In the genomic region with DNA sequence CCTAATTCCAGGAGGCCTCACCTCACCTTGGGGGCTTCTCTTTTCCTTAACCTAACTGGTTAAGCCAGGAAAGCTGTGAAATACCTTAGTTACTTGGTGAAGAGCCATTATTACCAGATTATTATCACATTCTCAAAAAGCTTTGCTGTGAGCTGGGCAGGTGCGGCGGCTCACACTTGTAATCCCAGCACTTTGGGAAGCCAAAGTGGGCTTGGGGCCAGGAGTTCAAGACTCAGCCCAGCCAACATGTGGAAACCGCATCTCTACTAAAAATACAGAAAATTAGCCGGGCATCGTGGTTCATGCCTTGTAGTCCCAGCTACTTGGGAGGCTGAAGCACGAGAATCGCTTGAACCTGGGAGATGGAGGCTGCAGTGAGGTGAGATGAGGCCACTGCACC, we compare ENCODE assay signal across 9 cellular contexts.
DNase-seq lines count a peak whose midpoint lies in the region; ATAC-seq, FAIRE-seq and TF ChIP-seq lines count a peak whose summit lies in the region.
"Had no signal": no experiment of that assay in that cellular context is flagged by ENCODE, and none has a peak within 500 bp of the region (broad histone marks: within the 10 kb centered on the region; RNA-seq: fewer than 3 reads in every experiment).

No MANE protein-coding gene starts in this region.

- TF ChIP-seq POLR2A in right lobe of liver (IDR thresholded peaks at IDR 0.05) (no peak), transverse colon (IDR thresholded peaks at IDR 0.05) (no peak), GM12891 (IDR thresholded peaks at IDR 0.05; ENCODE audit: low read depth, low read length) (no peak)

- no peak for TF ChIP-seq CTCF in right lobe of liver (IDR thresholded peaks at IDR 0.05)
- TF ChIP-seq CTCF in transverse colon (IDR thresholded peaks at IDR 0.05), result no peak

- H3K9me3 ChIP-seq in right lobe of liver, result no peaks in the 10 kb centered on the region
- no peaks in the 10 kb centered on the region for H3K9me3 ChIP-seq in transverse colon

- no peak for TF ChIP-seq EP300 in transverse colon (IDR thresholded peaks at IDR 0.05; ENCODE audit: low read depth)

- no peak overlapping the region for H3K4me3 ChIP-seq in right lobe of liver
- H3K4me3 ChIP-seq in transverse colon, result no peak overlapping the region

- 94% methylated on average over 7 of the region's 7 CpGs for WGBS in right lobe of liver (ENCODE audit: insufficient coverage, low coverage, low lambda C conversion rate, missing lambda C conversion rate)
- WGBS in transverse colon (ENCODE audit: low coverage in 1 of 2), 2 donors, result 83 to 100% methylated on average over 3 to 7 of the region's 7 CpGs

- in situ Hi-C loops in transverse colon (cut with MboI; ENCODE audit: low pct_ligation_motif_present in 1 of 4, low pct_unique_long_range_greater_than_20kb in 1 of 4, low sequenced_read_pairs in 3 of 4), result no loop called here

- no peaks in the 10 kb centered on the region for H3K27me3 ChIP-seq in right lobe of liver
- no peaks in the 10 kb centered on the region for H3K27me3 ChIP-seq in transverse colon

- H3K36me3 ChIP-seq in right lobe of liver, result no peaks in the 10 kb centered on the region
- H3K36me3 ChIP-seq in transverse colon, result no peaks in the 10 kb centered on the region
- H3K36me3 ChIP-seq: WERI-Rb-1 had no signal

- peak overlapping the region; percentile 90 for H3K27ac Mint-ChIP-seq in activated CD8-positive, alpha-beta memory T cell treated with anti-CD3 and anti-CD28 coated beads, Interleukin-2, amount 10 ng/mL, durations not matched to agents 7 days and 5 days
- peak overlapping the region; percentile 100 for H3K27ac Mint-ChIP-seq in activated T-helper 17 cell treated with anti-CD3 and anti-CD28 coated beads, Interleukin-2, amount 50 U/mL, for 72 hours

- no peak for DNase-seq in activated CD8-positive, alpha-beta memory T cell treated with anti-CD3 and anti-CD28 coated beads, Interleukin-2, amount 10 ng/mL, durations not matched to agents 7 days and 5 days
- DNase-seq in activated CD8-positive, alpha-beta memory T cell treated with anti-CD3 and anti-CD28 coated beads, Interleukin-2, amount 50 U/mL, for 48 hours, result no peak
- no peak for DNase-seq in right lobe of liver
- no peak for DNase-seq in transverse colon
- DNase-seq in NCI-H1930 (lab: John Stamatoyannopoulos, UW), result no peak
- DNase-seq in GF-D8 (lab: John Stamatoyannopoulos, UW), result no peak
- no peak for DNase-seq in GM12891 (ENCODE audit: insufficient read length, low spot score)
- DNase-seq: WERI-Rb-1 had no signal

- ATAC-seq in activated CD8-positive, alpha-beta memory T cell treated with anti-CD3 and anti-CD28 coated beads, Interleukin-2, amount 10 ng/mL, durations not matched to agents 7 days and 5 days, result no peak
- peak; percentile 27 for ATAC-seq in activated T-helper 17 cell treated with anti-CD3 and anti-CD28 coated beads, Interleukin-2, amount 50 U/mL, for 72 hours (replicated peaks)
- ATAC-seq in right lobe of liver, result no peak

- intact Hi-C loops in right lobe of liver (cut with DNase I), result no loop called here
- intact Hi-C loops in transverse colon (cut with DNase I; ENCODE audit: low total_unique reads), result no loop called here

- no peaks in the 10 kb centered on the region for H3K4me1 ChIP-seq in right lobe of liver
- peaks cover 8 to 25% (median 14%) of the 10 kb centered on the region in 4 donors for H3K4me1 ChIP-seq in transverse colon

- FAIRE-seq in GM12891 (lab: Jason Lieb, UNC), result no peak

- no peaks in the 10 kb centered on the region for H3K27me3 Mint-ChIP-seq in activated CD8-positive, alpha-beta memory T cell treated with anti-CD3 and anti-CD28 coated beads, Interleukin-2, amount 10 ng/mL, durations not matched to agents 7 days and 5 days
- no peaks in the 10 kb centered on the region for H3K27me3 Mint-ChIP-seq in activated T-helper 17 cell treated with anti-CD3 and anti-CD28 coated beads, Interleukin-2, amount 50 U/mL, for 72 hours

- CTCF ChIA-PET in activated CD8-positive, alpha-beta memory T cell treated with anti-CD3 and anti-CD28 coated beads, Interleukin-2, amount 10 ng/mL, durations not matched to agents 7 days and 5 days (lab: Charles Lee), result interaction anchor here (0.9 to 1.3 kb wide), 4 partner anchors 22 to 106 kb away, joined by 3 to 4 read pairs (median 4); no protein-coding TSS in a partner anchor

- peaks cover 3% of the 10 kb centered on the region for H3K36me3 Mint-ChIP-seq in activated CD8-positive, alpha-beta memory T cell treated with anti-CD3 and anti-CD28 coated beads, Interleukin-2, amount 10 ng/mL, durations not matched to agents 7 days and 5 days
- H3K36me3 Mint-ChIP-seq in activated T-helper 17 cell treated with anti-CD3 and anti-CD28 coated beads, Interleukin-2, amount 50 U/mL, for 72 hours (ENCODE audit: low read depth), result peaks cover 7% of the 10 kb centered on the region

- no peaks in the 10 kb centered on the region for H3K9me3 Mint-ChIP-seq in activated CD8-positive, alpha-beta memory T cell treated with anti-CD3 and anti-CD28 coated beads, Interleukin-2, amount 10 ng/mL, durations not matched to agents 7 days and 5 days (ENCODE audit: low read depth)
- no peaks in the 10 kb centered on the region for H3K9me3 Mint-ChIP-seq in activated T-helper 17 cell treated with anti-CD3 and anti-CD28 coated beads, Interleukin-2, amount 50 U/mL, for 72 hours

- peaks cover 37% of the 10 kb centered on the region for H3K4me1 Mint-ChIP-seq in activated CD8-positive, alpha-beta memory T cell treated with anti-CD3 and anti-CD28 coated beads, Interleukin-2, amount 10 ng/mL, durations not matched to agents 7 days and 5 days
- H3K4me1 Mint-ChIP-seq in activated T-helper 17 cell treated with anti-CD3 and anti-CD28 coated beads, Interleukin-2, amount 50 U/mL, for 72 hours, result peaks cover 48% of the 10 kb centered on the region

- H3K4me3 Mint-ChIP-seq in activated CD8-positive, alpha-beta memory T cell treated with anti-CD3 and anti-CD28 coated beads, Interleukin-2, amount 10 ng/mL, durations not matched to agents 7 days and 5 days, result peak overlapping the region; percentile 42
- H3K4me3 Mint-ChIP-seq in activated T-helper 17 cell treated with anti-CD3 and anti-CD28 coated beads, Interleukin-2, amount 50 U/mL, for 72 hours, result peak overlapping the region; percentile 90

- H3K27ac ChIP-seq in right lobe of liver, result peak overlapping the region; percentile 58 to 84 (median 69)
- peak overlapping the region; percentile 79 to 84 (median 82) for H3K27ac ChIP-seq in transverse colon
- H3K27ac ChIP-seq: WERI-Rb-1 had no signal

TF ChIP-seq in GM12891, 5 proteins besides CTCF, POLR2A, EP300 and RAD21:
- TF ChIP-seq POLR2AphosphoS5 (IDR thresholded peaks at IDR 0.05; ENCODE audit: low read depth, low read length) (no peak), PAX5 (IDR thresholded peaks at IDR 0.05; ENCODE audit: insufficient read depth, low read length, severe bottlenecking) (no peak), SPI1 (IDR thresholded peaks at IDR 0.05; ENCODE audit: low read depth, low read length) (no peak), POU2F2 (IDR thresholded peaks at IDR 0.05; ENCODE audit: low read depth, low read length) (no peak), TAF1 (IDR thresholded peaks at IDR 0.05; ENCODE audit: low read depth, low read length) (no peak)
